1 cellular context compared by ENCODE assay signal in genomic region chr7:44466300-44467216, GRCh38.
A peak's percentile ranks its signal among the peaks of the same experiment; 100 is the strongest.
TF ChIP-seq lines count a peak whose summit lies in the region.

No MANE protein-coding gene starts in this region.

TF ChIP-seq in HepG2, 621 proteins besides CTCF, POLR2A, EP300 and RAD21:
- TF ChIP-seq, protein P1, sequence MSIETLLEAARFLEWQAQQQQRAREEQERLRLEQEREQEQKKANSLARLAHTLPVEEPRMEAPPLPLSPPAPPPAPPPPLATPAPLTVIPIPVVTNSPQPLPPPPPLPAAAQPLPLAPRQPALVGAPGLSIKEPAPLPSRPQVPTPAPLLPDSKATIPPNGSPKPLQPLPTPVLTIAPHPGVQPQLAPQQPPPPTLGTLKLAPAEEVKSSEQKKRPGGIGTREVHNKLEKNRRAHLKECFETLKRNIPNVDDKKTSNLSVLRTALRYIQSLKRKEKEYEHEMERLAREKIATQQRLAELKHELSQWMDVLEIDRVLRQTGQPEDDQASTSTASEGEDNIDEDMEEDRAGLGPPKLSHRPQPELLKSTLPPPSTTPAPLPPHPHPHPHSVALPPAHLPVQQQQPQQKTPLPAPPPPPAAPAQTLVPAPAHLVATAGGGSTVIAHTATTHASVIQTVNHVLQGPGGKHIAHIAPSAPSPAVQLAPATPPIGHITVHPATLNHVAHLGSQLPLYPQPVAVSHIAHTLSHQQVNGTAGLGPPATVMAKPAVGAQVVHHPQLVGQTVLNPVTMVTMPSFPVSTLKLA (IDR thresholded peaks at IDR 0.05): peak; percentile 71
- no peak for TF ChIP-seq MED8 (CRISPR knock-in tag; IDR thresholded peaks at IDR 0.05; ENCODE audit: insufficient replicate concordance)
